Comparison of ENCODE assay signal across 9 cellular contexts in genomic region chr9:113349044-113349433, GRCh38. TPM values are rescaled to one million over a fixed set of nuclear protein-coding genes. Genes with fewer than 3 reads are reported as not detected.
DNase-seq lines count a peak whose midpoint lies in the region; ATAC-seq lines count a peak whose summit lies in the region.
"Had no signal": no experiment of that assay in that cellular context is flagged by ENCODE, and none has a peak within 500 bp of the region (broad histone marks: within the 10 kb centered on the region; RNA-seq: fewer than 3 reads in every experiment).

No MANE protein-coding gene starts in this region.

- peak overlapping the region; percentile 81 for H3K27ac Mint-ChIP-seq in activated CD4-positive, alpha-beta T cell treated with anti-CD3 and anti-CD28 coated beads, Interleukin-2, amount 10 ng/mL, durations not matched to agents 24 days and 14 days
- H3K27ac Mint-ChIP-seq in T-helper 17 cell, result no peak overlapping the region
- peak overlapping the region in 1 of 2 donors; percentile 92 for H3K27ac Mint-ChIP-seq in stimulated activated naive CD8-positive, alpha-beta T cell treated with anti-CD3 and anti-CD28 coated beads, Interleukin-15, amount 100 ng/mL, for 72 hours

- H3K36me3 ChIP-seq in iPS-18a (ENCODE audit: control insufficient read depth, low read depth, low read length), result no peaks in the 10 kb centered on the region
- H3K36me3 ChIP-seq: SJCRH30 had no signal

- H3K9me3 ChIP-seq in T-helper 17 cell (ENCODE audit: control insufficient read depth, low read length, poor library complexity, severe bottlenecking) (no peaks in the 10 kb centered on the region), iPS-18a (ENCODE audit: control insufficient read depth, low read depth, low read length) (no peaks in the 10 kb centered on the region)
- H3K9me3 ChIP-seq: SJCRH30 had no signal

- H3K9me3 Mint-ChIP-seq in activated CD4-positive, alpha-beta T cell treated with anti-CD3 and anti-CD28 coated beads, Interleukin-2, amount 10 ng/mL, durations not matched to agents 24 days and 14 days, result no peaks in the 10 kb centered on the region
- H3K9me3 Mint-ChIP-seq in stimulated activated naive CD8-positive, alpha-beta T cell treated with anti-CD3 and anti-CD28 coated beads, Interleukin-15, amount 100 ng/mL, for 72 hours, result no peaks in the 10 kb centered on the region

- intact Hi-C loops in activated CD4-positive, alpha-beta T cell treated with anti-CD3 and anti-CD28 coated beads, Interleukin-2, amount 10 ng/mL, durations not matched to agents 24 days and 14 days (cut with micrococcal nuclease), result loop anchor here (5.0 kb wide), 1 partner anchor 37 kb away; no protein-coding TSS in a partner anchor

- no peak overlapping the region for H3K9ac ChIP-seq in iPS-18a (ENCODE audit: low read length)

- peaks cover 9% of the 10 kb centered on the region for H3K4me1 ChIP-seq in iPS-18a (ENCODE audit: control insufficient read depth, low read depth, low read length)

- no peak overlapping the region for H3K27ac ChIP-seq in iPS-18a (ENCODE audit: low read length)
- H3K27ac ChIP-seq: SJCRH30 had no signal

- H3K4me3 Mint-ChIP-seq in activated CD4-positive, alpha-beta T cell treated with anti-CD3 and anti-CD28 coated beads, Interleukin-2, amount 10 ng/mL, durations not matched to agents 24 days and 14 days, result peak overlapping the region; percentile 75
- peak overlapping the region; percentile 85 for H3K4me3 Mint-ChIP-seq in T-helper 17 cell
- peak overlapping the region; percentile 65 to 83 for H3K4me3 Mint-ChIP-seq in stimulated activated naive CD8-positive, alpha-beta T cell treated with anti-CD3 and anti-CD28 coated beads, Interleukin-15, amount 100 ng/mL, for 72 hours

- peaks cover 4% of the 10 kb centered on the region for H3K36me3 Mint-ChIP-seq in activated CD4-positive, alpha-beta T cell treated with anti-CD3 and anti-CD28 coated beads, Interleukin-2, amount 10 ng/mL, durations not matched to agents 24 days and 14 days (ENCODE audit: low read depth)
- peaks cover 4% of the 10 kb centered on the region for H3K36me3 Mint-ChIP-seq in T-helper 17 cell (ENCODE audit: low read depth)

- peaks cover 37% of the 10 kb centered on the region for H3K27me3 ChIP-seq in iPS-18a (ENCODE audit: control insufficient read depth, insufficient read depth, low read length)

- ATAC-seq in T-helper 17 cell, result no peak
- ATAC-seq in stimulated activated naive CD8-positive, alpha-beta T cell treated with anti-CD3 and anti-CD28 coated beads, Interleukin-15, amount 100 ng/mL, for 72 hours, result no peak
- ATAC-seq in HG03469 (IDR thresholded peaks at IDR 0.05; ENCODE audit: unreplicated experiment), result no peak

- H3K27me3 Mint-ChIP-seq in activated CD4-positive, alpha-beta T cell treated with anti-CD3 and anti-CD28 coated beads, Interleukin-2, amount 10 ng/mL, durations not matched to agents 24 days and 14 days, result no peaks in the 10 kb centered on the region
- peaks cover 35% of the 10 kb centered on the region for H3K27me3 Mint-ChIP-seq in T-helper 17 cell
- H3K27me3 Mint-ChIP-seq in stimulated activated naive CD8-positive, alpha-beta T cell treated with anti-CD3 and anti-CD28 coated beads, Interleukin-15, amount 100 ng/mL, for 72 hours, result peaks cover 7% of the 10 kb centered on the region

- H3K4me3 ChIP-seq in iPS-18a (ENCODE audit: low read length), result peak overlapping the region; percentile 56
- H3K4me3 ChIP-seq: SJCRH30 had no signal

- H3K4me1 Mint-ChIP-seq in activated CD4-positive, alpha-beta T cell treated with anti-CD3 and anti-CD28 coated beads, Interleukin-2, amount 10 ng/mL, durations not matched to agents 24 days and 14 days, result peaks cover 56% of the 10 kb centered on the region
- peaks cover 10% of the 10 kb centered on the region for H3K4me1 Mint-ChIP-seq in T-helper 17 cell
- peaks cover 59% of the 10 kb centered on the region for H3K4me1 Mint-ChIP-seq in stimulated activated naive CD8-positive, alpha-beta T cell treated with anti-CD3 and anti-CD28 coated beads, Interleukin-15, amount 100 ng/mL, for 72 hours

- no peak for DNase-seq in activated CD4-positive, alpha-beta T cell treated with anti-CD3 and anti-CD28 coated beads, Interleukin-2, amount 10 ng/mL, durations not matched to agents 24 days and 14 days
- DNase-seq in activated CD4-positive, alpha-beta T cell treated with anti-CD3 and anti-CD28 coated beads, Interleukin-2, amount 50 U/mL, for 1 hour, result no peak
- no peak for DNase-seq in T-helper 17 cell
- DNase-seq in stimulated activated naive CD8-positive, alpha-beta T cell treated with anti-CD3 and anti-CD28 coated beads, Interleukin-15, amount 100 ng/mL, for 72 hours, result no peak
- DNase-seq in germinal center (ENCODE audit: low spot score), result no peak
- DNase-seq in stimulated activated CD4-positive, alpha-beta T cell treated with anti-CD3 and anti-CD28 coated beads, Interleukin-2, amount 100 ng/mL, for 24 hours, result no peak

RNA-seq across cellular contexts. Expression of gene BSPRY, which starts 0.3 kb away (rescaled TPM):
- 10.5 and 10.6 TPM in 2 replicates for total RNA-seq in activated CD4-positive, alpha-beta T cell treated with anti-CD3 and anti-CD28 coated beads, Interleukin-2, amount 10 ng/mL, durations not matched to agents 24 days and 14 days
- under 1 TPM in 1 of 2 donors, not detected in 1; 0.32 TPM for total RNA-seq in T-helper 17 cell

RNA-seq across cellular contexts. Expression of gene WDR31, which starts 9.0 kb away (rescaled TPM):
- total RNA-seq in activated CD4-positive, alpha-beta T cell treated with anti-CD3 and anti-CD28 coated beads, Interleukin-2, amount 10 ng/mL, durations not matched to agents 24 days and 14 days, result 2.2 and 2.7 TPM in 2 replicates
- under 1 TPM; 0.82 to 0.86 TPM for total RNA-seq in T-helper 17 cell

RNA-seq across cellular contexts. Expression of gene HDHD3, which starts 27.7 kb away (rescaled TPM):
- total RNA-seq in activated CD4-positive, alpha-beta T cell treated with anti-CD3 and anti-CD28 coated beads, Interleukin-2, amount 10 ng/mL, durations not matched to agents 24 days and 14 days, result 16.5 and 17.8 TPM in 2 replicates
- total RNA-seq in T-helper 17 cell, result 10 to 100 TPM; 13.9 to 14.6 TPM

RNA-seq across cellular contexts. Expression of gene RNF183, which starts 45.9 kb away (rescaled TPM):
- 0.12 TPM in 1 of 2 replicates, not detected in the other for total RNA-seq in activated CD4-positive, alpha-beta T cell treated with anti-CD3 and anti-CD28 coated beads, Interleukin-2, amount 10 ng/mL, durations not matched to agents 24 days and 14 days
- not detected for total RNA-seq in T-helper 17 cell
- total RNA-seq: SJCRH30 had no signal

RNA-seq across cellular contexts. Expression of gene ALAD, which starts 52.0 kb away (rescaled TPM):
- 23.5 and 24.9 TPM in 2 replicates for total RNA-seq in activated CD4-positive, alpha-beta T cell treated with anti-CD3 and anti-CD28 coated beads, Interleukin-2, amount 10 ng/mL, durations not matched to agents 24 days and 14 days
- 10 to 100 TPM; 19.3 to 21.8 TPM for total RNA-seq in T-helper 17 cell
